Comparison of ENCODE assay signal across 21 cellular contexts in genomic region chr7:94514917-94515316, GRCh38. TPM values are rescaled to one million over a fixed set of nuclear protein-coding genes. Genes with fewer than 3 reads are reported as not detected.
A peak's percentile ranks its signal among the peaks of the same experiment; 100 is the strongest.
DNase-seq lines count a peak whose midpoint lies in the region; ATAC-seq and TF ChIP-seq lines count a peak whose summit lies in the region.
"Had no signal": no experiment of that assay in that cellular context is flagged by ENCODE, and none has a peak within 500 bp of the region (broad histone marks: within the 10 kb centered on the region; RNA-seq: fewer than 3 reads in every experiment).

No MANE protein-coding gene starts in this region.

- H3K4me3 ChIP-seq in SK-N-SH (ENCODE audit: low read depth in 2 of 2, low read length in 1 of 2) (no peak overlapping the region), SJCRH30 (no peak overlapping the region), endodermal cell (ENCODE audit: low read length) (peak overlapping the region; percentile 61), transverse colon (no peak overlapping the region)
- H3K4me3 ChIP-seq: coronary artery, upper lobe of left lung had no signal

- peaks cover 20 to 45% of the 10 kb centered on the region in 2 experiments; a peak in 3 of 4 replicates for H3K4me1 ChIP-seq in SK-N-SH (ENCODE audit: control insufficient read depth in 1 of 2, insufficient read depth in 2 of 2, low read depth in 1 of 2, low read length in 1 of 2)
- peaks cover 29% of the 10 kb centered on the region for H3K4me1 ChIP-seq in SJCRH30
- H3K4me1 ChIP-seq in endodermal cell (ENCODE audit: control insufficient read depth, insufficient read depth, low read length) = peaks cover 9% of the 10 kb centered on the region
- H3K4me1 ChIP-seq in transverse colon = peaks cover 0 to 80% (median 52%) of the 10 kb centered on the region in 4 donors

- ATAC-seq in SK-N-SH treated with all-trans-retinoic acid at 6 μM for 48 hours (no peak), GM18502 (IDR thresholded peaks at IDR 0.05; ENCODE audit: poor library complexity, unreplicated experiment) (no peak)
- ATAC-seq: activated CD8-positive, alpha-beta memory T cell treated with anti-CD3 and anti-CD28 coated beads, Interleukin-2, amount 10 ng/mL, durations not matched to agents 7 days and 5 days; activated T-cell treated with anti-CD3 and anti-CD28 coated beads, Interleukin-2, amount 50 U/mL, for 72 hours had no signal

- H3K27me3 ChIP-seq in SK-N-SH (ENCODE audit: insufficient read depth) = no peaks in the 10 kb centered on the region
- no peaks in the 10 kb centered on the region for H3K27me3 ChIP-seq in SJCRH30
- no peaks in the 10 kb centered on the region for H3K27me3 ChIP-seq in endodermal cell (ENCODE audit: control insufficient read depth, insufficient read depth, low read length, poor library complexity, severe bottlenecking)
- no peaks in the 10 kb centered on the region for H3K27me3 ChIP-seq in transverse colon
- H3K27me3 ChIP-seq: upper lobe of left lung had no signal

- no peak overlapping the region for H3K4me2 ChIP-seq in SK-N-SH

- no peak overlapping the region for H3K9ac ChIP-seq in SK-N-SH
- H3K9ac ChIP-seq in endodermal cell (ENCODE audit: extremely low read depth, low read length, poor library complexity, severe bottlenecking) = no peak overlapping the region

- H3K27me3 Mint-ChIP-seq in endodermal cell (ENCODE audit: insufficient read depth) = no peaks in the 10 kb centered on the region
- H3K27me3 Mint-ChIP-seq: activated CD8-positive, alpha-beta memory T cell treated with anti-CD3 and anti-CD28 coated beads, Interleukin-2, amount 10 ng/mL, durations not matched to agents 7 days and 5 days; activated naive CD4-positive, alpha-beta T cell treated with anti-CD3 and anti-CD28 coated beads, Interleukin-2, amount 10 ng/mL, durations not matched to agents 7 days and 5 days had no signal

- H3K4me1 Mint-ChIP-seq in endodermal cell = peaks cover 59% of the 10 kb centered on the region

- intact Hi-C loops in transverse colon (cut with DNase I; ENCODE audit: low total_unique reads) = no loop called here

- POLR2A ChIA-PET in SK-N-SH (lab: Yijun Ruan, JAX) = no interaction called here

- H3K27ac Mint-ChIP-seq in endodermal cell = peak overlapping the region; percentile 69
- H3K27ac Mint-ChIP-seq: activated CD8-positive, alpha-beta memory T cell treated with anti-CD3 and anti-CD28 coated beads, Interleukin-2, amount 10 ng/mL, durations not matched to agents 7 days and 5 days; activated naive CD4-positive, alpha-beta T cell treated with anti-CD3 and anti-CD28 coated beads, Interleukin-2, amount 10 ng/mL, durations not matched to agents 7 days and 5 days; activated T-cell treated with anti-CD3 and anti-CD28 coated beads, Interleukin-2, amount 50 U/mL, for 72 hours had no signal

- peak overlapping the region in 1 of 2 experiments; percentile 67; a peak in 2 of 4 replicates for H3K27ac ChIP-seq in SK-N-SH (ENCODE audit: low read depth in 2 of 2, low read length in 1 of 2)
- peak overlapping the region; percentile 12; the same call in 1 of the 2 replicates for H3K27ac ChIP-seq in SJCRH30
- H3K27ac ChIP-seq in endodermal cell (ENCODE audit: low read depth, low read length) = no peak overlapping the region
- H3K27ac ChIP-seq in transverse colon = peak overlapping the region; percentile 54 to 96 (median 95)
- H3K27ac ChIP-seq: coronary artery, upper lobe of left lung had no signal

- H2AFZ ChIP-seq in SK-N-SH (ENCODE audit: low read depth) = no peak overlapping the region

- peak; percentile 29 for DNase-seq in SK-N-SH
- no peak for DNase-seq in SJCRH30
- DNase-seq in endodermal cell = no peak
- no peak for DNase-seq in transverse colon
- no peak for DNase-seq in kidney glomerular epithelial cell (lab: John Stamatoyannopoulos, UW)
- DNase-seq in NCI-H1930 (lab: John Stamatoyannopoulos, UW) = no peak
- DNase-seq: activated CD4-positive, alpha-beta T cell treated with anti-CD3 and anti-CD28 coated beads, Interleukin-2, amount 50 U/mL, for 1 hour; activated CD8-positive, alpha-beta memory T cell treated with anti-CD3 and anti-CD28 coated beads, Interleukin-2, amount 10 ng/mL, durations not matched to agents 7 days and 5 days; activated naive CD4-positive, alpha-beta T cell treated with anti-CD3 and anti-CD28 coated beads, Interleukin-2, amount 10 ng/mL, durations not matched to agents 7 days and 5 days; activated T-cell treated with anti-CD3 and anti-CD28 coated beads, Interleukin-2, amount 50 U/mL, for 72 hours; amygdala; Caco-2; DMS79 treated with DMSO at 0.1 percent for 48 hours; H9; MV-4-11; NCI-H1694 treated with DMSO at 0.1 percent for 48 hours; SIG-M5; upper lobe of left lung had no signal

- no peaks in the 10 kb centered on the region; the same call in 1 of the 2 replicates for H3K9me2 ChIP-seq in SK-N-SH

- no peaks in the 10 kb centered on the region for H3K9me3 Mint-ChIP-seq in endodermal cell
- H3K9me3 Mint-ChIP-seq: activated naive CD4-positive, alpha-beta T cell treated with anti-CD3 and anti-CD28 coated beads, Interleukin-2, amount 10 ng/mL, durations not matched to agents 7 days and 5 days; activated T-cell treated with anti-CD3 and anti-CD28 coated beads, Interleukin-2, amount 50 U/mL, for 72 hours; H9 had no signal

- peaks cover 59% of the 10 kb centered on the region for H3K79me2 ChIP-seq in SK-N-SH (ENCODE audit: insufficient read depth)

- CTCF ChIA-PET in SK-N-SH (lab: Yijun Ruan, JAX) = interaction anchor here (0.9 to 2.2 kb wide), 2 partner anchors 141 to 276 kb away, joined by 3 to 11 read pairs; partner anchors contain the start of gene SGCE

- peaks cover 9% of the 10 kb centered on the region for H3K36me3 Mint-ChIP-seq in endodermal cell (ENCODE audit: low read depth)

- TF ChIP-seq EP300 in SK-N-SH (IDR thresholded peaks at IDR 0.05; ENCODE audit: borderline replicate concordance in 1 of 2, low read depth in 1 of 2, low read length in 1 of 2) = no peak
- no peak for TF ChIP-seq EP300 in transverse colon (IDR thresholded peaks at IDR 0.05; ENCODE audit: low read depth)

- no peak for TF ChIP-seq RAD21 in SK-N-SH (IDR thresholded peaks at IDR 0.05; ENCODE audit: low read length)

- in situ Hi-C loops in transverse colon (cut with MboI; ENCODE audit: low pct_ligation_motif_present in 1 of 4, low pct_unique_long_range_greater_than_20kb in 1 of 4, low sequenced_read_pairs in 3 of 4) = no loop called here

- peaks cover 29 to 33% of the 10 kb centered on the region in 2 experiments for H3K36me3 ChIP-seq in SK-N-SH (replicated peaks in 1 of 2; ENCODE audit: control insufficient read depth in 1 of 2, insufficient read depth in 2 of 2, low read length in 1 of 2)
- peaks cover 20% of the 10 kb centered on the region for H3K36me3 ChIP-seq in SJCRH30
- H3K36me3 ChIP-seq in endodermal cell (ENCODE audit: control insufficient read depth, insufficient read depth, low read length) = peaks cover 3% of the 10 kb centered on the region
- peaks cover 0 to 7% (median 2%) of the 10 kb centered on the region in 4 donors for H3K36me3 ChIP-seq in transverse colon

- peaks cover 22% of the 10 kb centered on the region for H3F3A ChIP-seq in SK-N-SH (replicated peaks; ENCODE audit: insufficient read depth)

- no peak for TF ChIP-seq CTCF in SK-N-SH (IDR thresholded peaks at IDR 0.05)
- no peak for TF ChIP-seq CTCF in endodermal cell (conservative IDR thresholded peaks at IDR 0.05)
- no peak for TF ChIP-seq CTCF in transverse colon (IDR thresholded peaks at IDR 0.05)

- peak overlapping the region; percentile 39 for H3K4me3 Mint-ChIP-seq in endodermal cell
- H3K4me3 Mint-ChIP-seq: activated CD8-positive, alpha-beta memory T cell treated with anti-CD3 and anti-CD28 coated beads, Interleukin-2, amount 10 ng/mL, durations not matched to agents 7 days and 5 days; activated naive CD4-positive, alpha-beta T cell treated with anti-CD3 and anti-CD28 coated beads, Interleukin-2, amount 10 ng/mL, durations not matched to agents 7 days and 5 days had no signal

- no peak for TF ChIP-seq POLR2A in transverse colon (IDR thresholded peaks at IDR 0.05)

- peaks cover 17% of the 10 kb centered on the region; the same call in 1 of the 2 replicates for H4K20me1 ChIP-seq in SK-N-SH (ENCODE audit: insufficient read depth)

- H3K9me3 ChIP-seq in SK-N-SH = no peaks in the 10 kb centered on the region
- no peaks in the 10 kb centered on the region for H3K9me3 ChIP-seq in SJCRH30 (replicated peaks)
- no peaks in the 10 kb centered on the region for H3K9me3 ChIP-seq in endodermal cell (ENCODE audit: control insufficient read depth, low read length)
- H3K9me3 ChIP-seq in transverse colon = no peaks in the 10 kb centered on the region
- H3K9me3 ChIP-seq: Caco-2, upper lobe of left lung had no signal

TF ChIP-seq in SK-N-SH, 30 proteins besides CTCF, POLR2A, EP300 and RAD21 (continues in another document):
- no peak for TF ChIP-seq TCF12 (IDR thresholded peaks at IDR 0.05)
- TF ChIP-seq JUND (IDR thresholded peaks at IDR 0.05) = no peak
- no peak for TF ChIP-seq YY1 (IDR thresholded peaks at IDR 0.05; ENCODE audit: low read depth)
- TF ChIP-seq USF2 (IDR thresholded peaks at IDR 0.05; ENCODE audit: borderline replicate concordance, low read depth, low read length) = no peak

TF ChIP-seq in SK-N-SH treated with all-trans-retinoic acid at 6 μM for 48 hours, 23 proteins besides CTCF, POLR2A, EP300 and RAD21 (continues in another document):
- TF ChIP-seq TOX (CRISPR knock-in tag; IDR thresholded peaks at IDR 0.05; ENCODE audit: borderline replicate concordance) (no peak), ZNF565 (CRISPR knock-in tag; conservative IDR thresholded peaks at IDR 0.05; ENCODE audit: low read depth) (no peak), TCF4 (CRISPR knock-in tag; IDR thresholded peaks at IDR 0.05; ENCODE audit: borderline replicate concordance) (no peak), POU6F1 (CRISPR knock-in tag; IDR thresholded peaks at IDR 0.05; ENCODE audit: borderline replicate concordance, low read depth) (no peak), BACH2 (CRISPR knock-in tag; IDR thresholded peaks at IDR 0.05; ENCODE audit: borderline replicate concordance) (no peak)

RNA-seq across cellular contexts. Expression of gene CASD1, which starts 5.3 kb away (rescaled TPM):
- 8.5 and 12.2 TPM in 2 replicates for polyA plus RNA-seq in SK-N-SH (2012; rRNA removed)
- polyA plus RNA-seq in SK-N-SH (2012; cell fraction: cytosol; rRNA removed) = 12.8 and 16.5 TPM in 2 replicates
- 7.4 and 22.5 TPM in 2 replicates for polyA plus RNA-seq in SK-N-SH (2012; cell fraction: nucleus; rRNA removed)
- 42.3 and 47.3 TPM in 2 replicates for total RNA-seq in SJCRH30 (2014; rRNA removed; shearing (Covaris generic))
- total RNA-seq in endodermal cell (10 to 100 TPM; 40.4 to 68.8 TPM), transverse colon (10 to 100 TPM; 21.7 to 73.7 (median 63.3) TPM)
- polyA plus RNA-seq in endodermal cell (2013, experiment 1 of 2) = 51.4 TPM
- polyA plus RNA-seq in endodermal cell (2013, experiment 2 of 2) = 47.6 TPM
